ENCODE assay signal across 18 cellular contexts in genomic region chr10:62707810-62708209, GRCh38.
DNase-seq lines count a peak whose midpoint lies in the region; ATAC-seq and TF ChIP-seq lines count a peak whose summit lies in the region.
"Had no signal": no experiment of that assay in that cellular context is flagged by ENCODE, and none has a peak within 500 bp of the region (broad histone marks: within the 10 kb centered on the region; RNA-seq: fewer than 3 reads in every experiment).

No MANE protein-coding gene starts in this region.

- no peak for TF ChIP-seq POLR2A in suprapubic skin (IDR thresholded peaks at IDR 0.05)

- no peak overlapping the region for H3K27ac ChIP-seq in suprapubic skin
- H3K27ac ChIP-seq: right atrium auricular region had no signal

- peak; percentile 73 for ATAC-seq in GM18519 (IDR thresholded peaks at IDR 0.05; ENCODE audit: low FRiP score, unreplicated experiment)
- ATAC-seq in GM21367 (IDR thresholded peaks at IDR 0.05; ENCODE audit: unreplicated experiment), result peak; percentile 70
- peak; percentile 52 for ATAC-seq in HG02938 (IDR thresholded peaks at IDR 0.05; ENCODE audit: unreplicated experiment)
- ATAC-seq in HG03575 (IDR thresholded peaks at IDR 0.05; ENCODE audit: extremely low read depth, insufficient number of reproducible peaks, low FRiP score, unreplicated experiment), result peak; percentile 68
- ATAC-seq in left colon, result no peak
- ATAC-seq: HepG2, left cardiac atrium had no signal

- H3K4me1 ChIP-seq in suprapubic skin, result no peaks in the 10 kb centered on the region
- H3K4me1 ChIP-seq: BE2C, right atrium auricular region had no signal

- no peaks in the 10 kb centered on the region for H3K36me3 ChIP-seq in suprapubic skin
- H3K36me3 ChIP-seq: BE2C, right atrium auricular region had no signal

- no peak for TF ChIP-seq CTCF in GM13976 (IDR thresholded peaks at IDR 0.05; ENCODE audit: borderline replicate concordance, control extremely low read depth, extremely low read depth, insufficient read depth, missing control alignments)
- no peak for TF ChIP-seq CTCF in suprapubic skin (IDR thresholded peaks at IDR 0.05)

- in situ Hi-C loops in GM13976 (cut with MboI; ENCODE audit: low sequenced_read_pairs, unreplicated experiment), result no loop called here

- intact Hi-C loops in left colon (cut with DNase I, micrococcal nuclease), result no loop called here

- 98% methylated on average over 2 of the region's 2 CpGs for WGBS in suprapubic skin

- DNase-seq in GM13976 (ENCODE audit: low spot score), result no peak
- DNase-seq in activated CD8-positive, alpha-beta memory T cell treated with anti-CD3 and anti-CD28 coated beads, Interleukin-2, amount 50 U/mL, for 48 hours, result no peak
- DNase-seq in suprapubic skin (ENCODE audit: low spot score in 2 of 2), result no peak
- no peak for DNase-seq in left colon
- DNase-seq: activated CD4-positive, CD25-positive, alpha-beta regulatory T cell treated with anti-CD3 and anti-CD28 coated beads, Interleukin-2, amount 50 U/mL, for 72 hours; BE2C; effector CD4-positive, alpha-beta T cell; GOT3; left cardiac atrium; naive B cell; NCI-H1436; stimulated activated CD4-positive, alpha-beta T cell treated with anti-CD3 and anti-CD28 coated beads, Interleukin-4, amount 100 ng/mL, for 24 hours had no signal

- TF ChIP-seq EP300 in suprapubic skin (IDR thresholded peaks at IDR 0.05), result no peak

- no peaks in the 10 kb centered on the region for H3K9me3 ChIP-seq in suprapubic skin
- H3K9me3 ChIP-seq: BE2C had no signal

- H3K27me3 ChIP-seq in suprapubic skin, result no peaks in the 10 kb centered on the region
- H3K27me3 ChIP-seq: BE2C, right atrium auricular region had no signal

- H3K4me3 ChIP-seq in suprapubic skin, result no peak overlapping the region
- H3K4me3 ChIP-seq: right atrium auricular region had no signal
